ENCODE assay signal across 7 cellular contexts in the genomic region with DNA sequence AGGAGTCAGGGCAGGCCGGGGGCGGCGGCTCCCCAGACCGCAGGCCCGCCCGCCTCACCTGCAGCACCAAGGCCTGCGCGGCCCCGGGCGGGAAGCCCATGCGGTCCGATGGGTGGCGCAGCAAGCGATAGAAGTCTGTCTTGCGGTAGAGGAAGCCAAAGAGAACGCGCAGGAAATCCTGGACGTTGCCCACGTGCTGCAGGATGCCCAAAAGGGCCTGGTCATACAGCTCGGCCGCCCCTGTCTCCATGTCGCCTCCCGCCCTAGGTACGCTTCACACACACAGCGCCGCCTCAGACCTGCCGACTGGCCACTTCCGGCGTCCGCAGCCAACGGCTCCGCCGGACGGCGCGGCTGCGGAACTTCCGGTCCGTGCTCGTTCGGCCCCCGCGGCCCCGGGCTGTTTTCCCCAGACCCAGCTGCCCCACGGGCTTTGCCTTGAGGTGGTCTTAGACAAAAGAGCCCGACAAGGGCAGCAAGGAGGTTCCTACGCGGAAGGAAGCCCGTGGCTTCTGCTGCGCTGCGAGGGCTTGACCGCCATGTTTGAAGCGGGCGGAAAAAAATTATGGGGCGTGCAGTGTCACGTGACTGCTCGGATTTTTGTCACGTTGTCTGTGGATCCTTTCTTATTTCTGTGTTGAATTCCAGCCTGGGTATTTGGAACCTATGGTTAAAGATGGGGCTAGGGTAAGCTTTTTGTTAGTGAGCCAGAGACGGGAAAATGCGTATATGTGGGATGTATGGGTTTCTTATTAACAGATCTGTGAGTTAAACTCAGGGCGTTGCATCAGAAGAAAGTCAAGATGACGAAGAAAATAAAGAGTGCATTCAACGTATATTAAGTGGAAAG. TPM values are rescaled to one million over a fixed set of nuclear protein-coding genes. Genes with fewer than 3 reads are reported as not detected.
DNase-seq lines count a peak whose midpoint lies in the region; ATAC-seq, FAIRE-seq and TF ChIP-seq lines count a peak whose summit lies in the region.

A gene (minus strand): TSS at position 308 of the 850 bp plus-strand sequence. CDS start 58 bp downstream, at position 250.

- peaks cover 35% of the 10 kb centered on the region for H3K4me1 Mint-ChIP-seq in T-helper 2 cell treated with Interferon-gamma antibody and Interleukin-4, amounts not matched to agents 5 μg/mL and 100 μg/mL, for 36 hours (ENCODE audit: low read depth)
- peaks cover 17% of the 10 kb centered on the region for H3K4me1 Mint-ChIP-seq in astrocyte (ENCODE audit: low read depth, unreplicated experiment)

- ATAC-seq in GM18502 (IDR thresholded peaks at IDR 0.05; ENCODE audit: poor library complexity, unreplicated experiment) (peak; percentile 96), HG02943 (IDR thresholded peaks at IDR 0.05; ENCODE audit: low read depth, unreplicated experiment) (peak; percentile 95)

- peaks cover 10% of the 10 kb centered on the region for H3K4me1 ChIP-seq in astrocyte (ENCODE audit: insufficient read depth, low read length)

- peak within 1 kb of the TSS; percentile 87 for H3K4me3 ChIP-seq in astrocyte (ENCODE audit: insufficient read depth, low read depth, low read length)
- peak within 1 kb of the TSS; percentile 86 for H3K4me3 ChIP-seq in retinal pigment epithelial cell (ENCODE audit: low read length)

- no peaks in the 10 kb centered on the region for H3K9me3 ChIP-seq in astrocyte (ENCODE audit: insufficient read depth, low read depth, low read length)

- peaks cover 3% of the 10 kb centered on the region for H3K27me3 ChIP-seq in astrocyte (ENCODE audit: insufficient read depth, low read length)

- peaks cover 2% of the 10 kb centered on the region for H3K36me3 ChIP-seq in astrocyte (ENCODE audit: insufficient read depth, low read length)

- peaks cover 49% of the 10 kb centered on the region for H3K79me2 ChIP-seq in astrocyte (ENCODE audit: insufficient read depth, low read length)

- H3K4me2 ChIP-seq in astrocyte (ENCODE audit: low read length) = peak within 1 kb of the TSS; percentile 84

- peaks cover 32% of the 10 kb centered on the region for H4K20me1 ChIP-seq in astrocyte (ENCODE audit: insufficient read depth, low read length)

- TF ChIP-seq CTCF in astrocyte (IDR thresholded peaks at IDR 0.05; ENCODE audit: insufficient read depth, low read depth, low read length) (no peak), retinal pigment epithelial cell (conservative IDR thresholded peaks at IDR 0.05; ENCODE audit: low read depth, low read length) (peak; percentile 28)

- H3K36me3 Mint-ChIP-seq in T-helper 2 cell treated with Interferon-gamma antibody and Interleukin-4, amounts not matched to agents 5 μg/mL and 100 μg/mL, for 36 hours (ENCODE audit: low read depth) = peaks cover 21% of the 10 kb centered on the region
- H3K36me3 Mint-ChIP-seq in astrocyte (ENCODE audit: low read depth, unreplicated experiment) = peaks cover 5% of the 10 kb centered on the region

- H3K4me3 Mint-ChIP-seq in T-helper 2 cell treated with Interferon-gamma antibody and Interleukin-4, amounts not matched to agents 5 μg/mL and 100 μg/mL, for 36 hours = peak within 1 kb of the TSS; percentile 88
- peak within 1 kb of the TSS; percentile 89 for H3K4me3 Mint-ChIP-seq in astrocyte (ENCODE audit: unreplicated experiment)

- H3K9ac ChIP-seq in astrocyte (ENCODE audit: low read length) = peak within 1 kb of the TSS; percentile 90

- peak within 1 kb of the TSS; percentile 94 for H3K27ac ChIP-seq in astrocyte (ENCODE audit: low read depth, low read length)

- no peaks in the 10 kb centered on the region for H3K9me3 Mint-ChIP-seq in T-helper 2 cell treated with Interferon-gamma antibody and Interleukin-4, amounts not matched to agents 5 μg/mL and 100 μg/mL, for 36 hours
- H3K9me3 Mint-ChIP-seq in astrocyte (ENCODE audit: unreplicated experiment) = no peaks in the 10 kb centered on the region

- H3K27me3 Mint-ChIP-seq in T-helper 2 cell treated with Interferon-gamma antibody and Interleukin-4, amounts not matched to agents 5 μg/mL and 100 μg/mL, for 36 hours (ENCODE audit: low read depth) = peaks cover 4% of the 10 kb centered on the region
- H3K27me3 Mint-ChIP-seq in astrocyte (ENCODE audit: low read depth, unreplicated experiment) = no peaks in the 10 kb centered on the region

- H2AFZ ChIP-seq in astrocyte (ENCODE audit: low read depth, low read length) = peak within 1 kb of the TSS; percentile 88

- DNase-seq in NCI-H187 (lab: John Stamatoyannopoulos, UW) (peak; percentile 71 to 91), astrocyte (ENCODE audit: low read depth) (peak; percentile 70), hippocampal formation (lab: John Stamatoyannopoulos, UW) (peak; percentile 82 to 86), retinal pigment epithelial cell (ENCODE audit: low read depth) (peak; percentile 42)
- peak; percentile 81 for DNase-seq in T-helper 2 cell treated with Interferon-gamma antibody and Interleukin-4, amounts not matched to agents 5 μg/mL and 100 μg/mL, for 36 hours (ENCODE audit: low spot score)

- peak within 1 kb of the TSS; percentile 94 for H3K27ac Mint-ChIP-seq in T-helper 2 cell treated with Interferon-gamma antibody and Interleukin-4, amounts not matched to agents 5 μg/mL and 100 μg/mL, for 36 hours
- H3K27ac Mint-ChIP-seq in astrocyte (ENCODE audit: unreplicated experiment) = peak within 1 kb of the TSS; percentile 96

- FAIRE-seq in astrocyte (lab: Jason Lieb, UNC) = no peak

RNA-seq across cellular contexts. Expression of the gene that starts here (rescaled TPM):
- total RNA-seq in astrocyte = 86.8 and 94.6 TPM in 2 replicates

Comparison
In these comparisons a context has a peak if more than half of its experiments do, and no peak if none do; other contexts are left out.
1. Peak in every context shown above with its lines: DNase-seq, ATAC-seq, H3K4me3 ChIP-seq and H3K27ac ChIP-seq.